In genomic region chr3:142595951-142596725, GRCh38 we compare ENCODE assay signal across 1 cellular context.
TF ChIP-seq lines count a peak whose summit lies in the region.

A gene with protein sequence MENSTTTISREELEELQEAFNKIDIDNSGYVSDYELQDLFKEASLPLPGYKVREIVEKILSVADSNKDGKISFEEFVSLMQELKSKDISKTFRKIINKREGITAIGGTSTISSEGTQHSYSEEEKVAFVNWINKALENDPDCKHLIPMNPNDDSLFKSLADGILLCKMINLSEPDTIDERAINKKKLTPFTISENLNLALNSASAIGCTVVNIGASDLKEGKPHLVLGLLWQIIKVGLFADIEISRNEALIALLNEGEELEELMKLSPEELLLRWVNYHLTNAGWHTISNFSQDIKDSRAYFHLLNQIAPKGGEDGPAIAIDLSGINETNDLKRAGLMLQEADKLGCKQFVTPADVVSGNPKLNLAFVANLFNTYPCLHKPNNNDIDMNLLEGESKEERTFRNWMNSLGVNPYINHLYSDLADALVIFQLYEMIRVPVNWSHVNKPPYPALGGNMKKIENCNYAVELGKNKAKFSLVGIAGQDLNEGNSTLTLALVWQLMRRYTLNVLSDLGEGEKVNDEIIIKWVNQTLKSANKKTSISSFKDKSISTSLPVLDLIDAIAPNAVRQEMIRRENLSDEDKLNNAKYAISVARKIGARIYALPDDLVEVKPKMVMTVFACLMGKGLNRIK (plus strand): TSS chr3:142596393. CDS start chr3:142664238, 67,845 bp downstream.

TF ChIP-seq in K562, 482 proteins besides CTCF, POLR2A, EP300 and RAD21 (continued from another document and continues in another):
- TF ChIP-seq, protein P1, sequence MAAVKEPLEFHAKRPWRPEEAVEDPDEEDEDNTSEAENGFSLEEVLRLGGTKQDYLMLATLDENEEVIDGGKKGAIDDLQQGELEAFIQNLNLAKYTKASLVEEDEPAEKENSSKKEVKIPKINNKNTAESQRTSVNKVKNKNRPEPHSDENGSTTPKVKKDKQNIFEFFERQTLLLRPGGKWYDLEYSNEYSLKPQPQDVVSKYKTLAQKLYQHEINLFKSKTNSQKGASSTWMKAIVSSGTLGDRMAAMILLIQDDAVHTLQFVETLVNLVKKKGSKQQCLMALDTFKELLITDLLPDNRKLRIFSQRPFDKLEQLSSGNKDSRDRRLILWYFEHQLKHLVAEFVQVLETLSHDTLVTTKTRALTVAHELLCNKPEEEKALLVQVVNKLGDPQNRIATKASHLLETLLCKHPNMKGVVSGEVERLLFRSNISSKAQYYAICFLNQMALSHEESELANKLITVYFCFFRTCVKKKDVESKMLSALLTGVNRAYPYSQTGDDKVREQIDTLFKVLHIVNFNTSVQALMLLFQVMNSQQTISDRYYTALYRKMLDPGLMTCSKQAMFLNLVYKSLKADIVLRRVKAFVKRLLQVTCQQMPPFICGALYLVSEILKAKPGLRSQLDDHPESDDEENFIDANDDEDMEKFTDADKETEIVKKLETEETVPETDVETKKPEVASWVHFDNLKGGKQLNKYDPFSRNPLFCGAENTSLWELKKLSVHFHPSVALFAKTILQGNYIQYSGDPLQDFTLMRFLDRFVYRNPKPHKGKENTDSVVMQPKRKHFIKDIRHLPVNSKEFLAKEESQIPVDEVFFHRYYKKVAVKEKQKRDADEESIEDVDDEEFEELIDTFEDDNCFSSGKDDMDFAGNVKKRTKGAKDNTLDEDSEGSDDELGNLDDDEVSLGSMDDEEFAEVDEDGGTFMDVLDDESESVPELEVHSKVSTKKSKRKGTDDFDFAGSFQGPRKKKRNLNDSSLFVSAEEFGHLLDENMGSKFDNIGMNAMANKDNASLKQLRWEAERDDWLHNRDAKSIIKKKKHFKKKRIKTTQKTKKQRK (IDR thresholded peaks at IDR 0.05; ENCODE audit: borderline replicate concordance, low read depth, low read length), result no peak
- TF ChIP-seq ZSCAN29 (IDR thresholded peaks at IDR 0.05), result peak; percentile 97
- no peak for TF ChIP-seq TAF7 (tag; IDR thresholded peaks at IDR 0.05)
- TF ChIP-seq ZNF398 (CRISPR knock-in tag; IDR thresholded peaks at IDR 0.05), result no peak
- TF ChIP-seq FOXA3 (CRISPR knock-in tag; conservative IDR thresholded peaks at IDR 0.05 in 1 of 2, IDR thresholded peaks at IDR 0.05 in 1 of 2), result 0 out of 4 replicates have a peak, but pooled peaks of 1 of the 2 experiments have one; percentile 40
- peak; percentile 56 to 82 for TF ChIP-seq KDM1A (IDR thresholded peaks at IDR 0.05)
- TF ChIP-seq FOXJ3 (CRISPR knock-in tag; IDR thresholded peaks at IDR 0.05), result no peak
- TF ChIP-seq ZBTB7A (IDR thresholded peaks at IDR 0.05; ENCODE audit: borderline replicate concordance, control insufficient read depth, low read depth, low read length), result peak; percentile 45; the same call in 1 of the 2 replicates
- TF ChIP-seq, protein P2, sequence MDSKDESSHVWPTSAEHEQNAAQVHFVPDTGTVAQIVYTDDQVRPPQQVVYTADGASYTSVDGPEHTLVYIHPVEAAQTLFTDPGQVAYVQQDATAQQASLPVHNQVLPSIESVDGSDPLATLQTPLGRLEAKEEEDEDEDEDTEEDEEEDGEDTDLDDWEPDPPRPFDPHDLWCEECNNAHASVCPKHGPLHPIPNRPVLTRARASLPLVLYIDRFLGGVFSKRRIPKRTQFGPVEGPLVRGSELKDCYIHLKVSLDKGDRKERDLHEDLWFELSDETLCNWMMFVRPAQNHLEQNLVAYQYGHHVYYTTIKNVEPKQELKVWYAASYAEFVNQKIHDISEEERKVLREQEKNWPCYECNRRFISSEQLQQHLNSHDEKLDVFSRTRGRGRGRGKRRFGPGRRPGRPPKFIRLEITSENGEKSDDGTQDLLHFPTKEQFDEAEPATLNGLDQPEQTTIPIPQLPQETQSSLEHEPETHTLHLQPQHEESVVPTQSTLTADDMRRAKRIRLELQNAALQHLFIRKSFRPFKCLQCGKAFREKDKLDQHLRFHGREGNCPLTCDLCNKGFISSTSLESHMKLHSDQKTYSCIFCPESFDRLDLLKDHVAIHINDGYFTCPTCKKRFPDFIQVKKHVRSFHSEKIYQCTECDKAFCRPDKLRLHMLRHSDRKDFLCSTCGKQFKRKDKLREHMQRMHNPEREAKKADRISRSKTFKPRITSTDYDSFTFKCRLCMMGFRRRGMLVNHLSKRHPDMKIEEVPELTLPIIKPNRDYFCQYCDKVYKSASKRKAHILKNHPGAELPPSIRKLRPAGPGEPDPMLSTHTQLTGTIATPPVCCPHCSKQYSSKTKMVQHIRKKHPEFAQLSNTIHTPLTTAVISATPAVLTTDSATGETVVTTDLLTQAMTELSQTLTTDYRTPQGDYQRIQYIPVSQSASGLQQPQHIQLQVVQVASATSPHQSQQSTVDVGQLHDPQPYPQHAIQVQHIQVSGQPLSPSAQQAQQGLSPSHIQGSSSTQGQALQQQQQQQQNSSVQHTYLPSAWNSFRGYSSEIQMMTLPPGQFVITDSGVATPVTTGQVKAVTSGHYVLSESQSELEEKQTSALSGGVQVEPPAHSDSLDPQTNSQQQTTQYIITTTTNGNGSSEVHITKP (IDR thresholded peaks at IDR 0.05; ENCODE audit: partially characterized antibody), result peak; percentile 98
- no peak for TF ChIP-seq ELK1 (CRISPR knock-in tag; IDR thresholded peaks at IDR 0.05)
- TF ChIP-seq TAL1 (IDR thresholded peaks at IDR 0.05), result no peak
- no peak for TF ChIP-seq STAT5A (IDR thresholded peaks at IDR 0.05; ENCODE audit: borderline replicate concordance, low read length)
- peak; percentile 49 to 55; a peak in 3 of 4 replicates for TF ChIP-seq TEAD1 (CRISPR knock-in tag; IDR thresholded peaks at IDR 0.05)
- TF ChIP-seq, protein P3, sequence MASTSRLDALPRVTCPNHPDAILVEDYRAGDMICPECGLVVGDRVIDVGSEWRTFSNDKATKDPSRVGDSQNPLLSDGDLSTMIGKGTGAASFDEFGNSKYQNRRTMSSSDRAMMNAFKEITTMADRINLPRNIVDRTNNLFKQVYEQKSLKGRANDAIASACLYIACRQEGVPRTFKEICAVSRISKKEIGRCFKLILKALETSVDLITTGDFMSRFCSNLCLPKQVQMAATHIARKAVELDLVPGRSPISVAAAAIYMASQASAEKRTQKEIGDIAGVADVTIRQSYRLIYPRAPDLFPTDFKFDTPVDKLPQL (IDR thresholded peaks at IDR 0.05; ENCODE audit: extremely low read depth, insufficient read length), result no peak
- TF ChIP-seq, protein P4, sequence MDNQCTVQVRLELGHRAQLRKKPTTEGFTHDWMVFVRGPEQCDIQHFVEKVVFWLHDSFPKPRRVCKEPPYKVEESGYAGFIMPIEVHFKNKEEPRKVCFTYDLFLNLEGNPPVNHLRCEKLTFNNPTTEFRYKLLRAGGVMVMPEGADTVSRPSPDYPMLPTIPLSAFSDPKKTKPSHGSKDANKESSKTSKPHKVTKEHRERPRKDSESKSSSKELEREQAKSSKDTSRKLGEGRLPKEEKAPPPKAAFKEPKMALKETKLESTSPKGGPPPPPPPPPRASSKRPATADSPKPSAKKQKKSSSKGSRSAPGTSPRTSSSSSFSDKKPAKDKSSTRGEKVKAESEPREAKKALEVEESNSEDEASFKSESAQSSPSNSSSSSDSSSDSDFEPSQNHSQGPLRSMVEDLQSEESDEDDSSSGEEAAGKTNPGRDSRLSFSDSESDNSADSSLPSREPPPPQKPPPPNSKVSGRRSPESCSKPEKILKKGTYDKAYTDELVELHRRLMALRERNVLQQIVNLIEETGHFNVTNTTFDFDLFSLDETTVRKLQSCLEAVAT (IDR thresholded peaks at IDR 0.05), result no peak
- no peak for TF ChIP-seq MAFG (tag; conservative IDR thresholded peaks at IDR 0.05)
- TF ChIP-seq CREB1 (IDR thresholded peaks at IDR 0.05), result no peak; the same call in 1 of the 2 replicates
- peak; percentile 75 for TF ChIP-seq CREB1 (CRISPR knock-in tag; IDR thresholded peaks at IDR 0.05)
- TF ChIP-seq JUND (IDR thresholded peaks at IDR 0.05; ENCODE audit: borderline replicate concordance, low read depth, low read length), result peak; percentile 79
- TF ChIP-seq JUND (tag; IDR thresholded peaks at IDR 0.05; ENCODE audit: borderline replicate concordance, low read depth, low read length), result no peak; the same call in 1 of the 3 replicates
- no peak for TF ChIP-seq GATAD2A (IDR thresholded peaks at IDR 0.05)
- no peak for TF ChIP-seq ZNF766 (CRISPR knock-in tag; conservative IDR thresholded peaks at IDR 0.05)
- TF ChIP-seq NFYB (IDR thresholded peaks at IDR 0.05; ENCODE audit: extremely low read depth, insufficient read length), result no peak
- TF ChIP-seq, protein P5, sequence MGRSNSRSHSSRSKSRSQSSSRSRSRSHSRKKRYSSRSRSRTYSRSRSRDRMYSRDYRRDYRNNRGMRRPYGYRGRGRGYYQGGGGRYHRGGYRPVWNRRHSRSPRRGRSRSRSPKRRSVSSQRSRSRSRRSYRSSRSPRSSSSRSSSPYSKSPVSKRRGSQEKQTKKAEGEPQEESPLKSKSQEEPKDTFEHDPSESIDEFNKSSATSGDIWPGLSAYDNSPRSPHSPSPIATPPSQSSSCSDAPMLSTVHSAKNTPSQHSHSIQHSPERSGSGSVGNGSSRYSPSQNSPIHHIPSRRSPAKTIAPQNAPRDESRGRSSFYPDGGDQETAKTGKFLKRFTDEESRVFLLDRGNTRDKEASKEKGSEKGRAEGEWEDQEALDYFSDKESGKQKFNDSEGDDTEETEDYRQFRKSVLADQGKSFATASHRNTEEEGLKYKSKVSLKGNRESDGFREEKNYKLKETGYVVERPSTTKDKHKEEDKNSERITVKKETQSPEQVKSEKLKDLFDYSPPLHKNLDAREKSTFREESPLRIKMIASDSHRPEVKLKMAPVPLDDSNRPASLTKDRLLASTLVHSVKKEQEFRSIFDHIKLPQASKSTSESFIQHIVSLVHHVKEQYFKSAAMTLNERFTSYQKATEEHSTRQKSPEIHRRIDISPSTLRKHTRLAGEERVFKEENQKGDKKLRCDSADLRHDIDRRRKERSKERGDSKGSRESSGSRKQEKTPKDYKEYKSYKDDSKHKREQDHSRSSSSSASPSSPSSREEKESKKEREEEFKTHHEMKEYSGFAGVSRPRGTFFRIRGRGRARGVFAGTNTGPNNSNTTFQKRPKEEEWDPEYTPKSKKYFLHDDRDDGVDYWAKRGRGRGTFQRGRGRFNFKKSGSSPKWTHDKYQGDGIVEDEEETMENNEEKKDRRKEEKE (IDR thresholded peaks at IDR 0.05; ENCODE audit: borderline replicate concordance in 1 of 2, control insufficient read depth in 1 of 2, low read depth in 2 of 2, low read length in 1 of 2), result peak in 1 of 2 experiments; percentile 66; a peak in 1 of 4 replicates
- TF ChIP-seq IRF1 (CRISPR knock-in tag; IDR thresholded peaks at IDR 0.05; ENCODE audit: borderline replicate concordance), result no peak
- no peak for TF ChIP-seq BMI1 (IDR thresholded peaks at IDR 0.05; ENCODE audit: low read length)
- no peak for TF ChIP-seq SRSF1 (IDR thresholded peaks at IDR 0.05; ENCODE audit: low read depth, low read length)
- TF ChIP-seq EP400 (IDR thresholded peaks at IDR 0.05), result peak; percentile 76
- peak; percentile 97 for TF ChIP-seq HNRNPLL (IDR thresholded peaks at IDR 0.05; ENCODE audit: low read depth, low read length, poor library complexity, severe bottlenecking)
- TF ChIP-seq DDX20 (tag; IDR thresholded peaks at IDR 0.05; ENCODE audit: low read depth), result no peak
- TF ChIP-seq TEAD4 (IDR thresholded peaks at IDR 0.05; ENCODE audit: low read length), result peak; percentile 20; the same call in 1 of the 2 replicates
- no peak; the same call in 1 of the 2 replicates for TF ChIP-seq TEAD4 (CRISPR knock-in tag; IDR thresholded peaks at IDR 0.05; ENCODE audit: borderline replicate concordance)
- TF ChIP-seq HMGXB4 (CRISPR knock-in tag; IDR thresholded peaks at IDR 0.05), result peak; percentile 77; the same call in 1 of the 2 replicates
- peak in 1 of 2 experiments; percentile 84; a peak in 2 of 4 replicates for TF ChIP-seq NONO (IDR thresholded peaks at IDR 0.05; ENCODE audit: low read depth in 2 of 2, low read length in 1 of 2)
- TF ChIP-seq SIX5 (IDR thresholded peaks at IDR 0.05; ENCODE audit: borderline replicate concordance in 1 of 2, insufficient read depth in 1 of 2, low read depth in 1 of 2, low read length in 2 of 2), result no peak
- TF ChIP-seq SMAD1 (IDR thresholded peaks at IDR 0.05; ENCODE audit: low read depth, low read length, partially characterized antibody), result no peak
- TF ChIP-seq ZNF134 (CRISPR knock-in tag; conservative IDR thresholded peaks at IDR 0.05), result no peak
- no peak for TF ChIP-seq NUFIP1 (IDR thresholded peaks at IDR 0.05; ENCODE audit: partially characterized antibody)
- no peak for TF ChIP-seq RBM39 (optimal IDR thresholded peaks at IDR 0.05; ENCODE audit: low read depth, low read length)
- TF ChIP-seq XRCC3 (IDR thresholded peaks at IDR 0.05), result no peak
- no peak for TF ChIP-seq ZNF561 (CRISPR knock-in tag; conservative IDR thresholded peaks at IDR 0.05)
